16 cellular contexts compared by ENCODE assay signal in the genomic region with DNA sequence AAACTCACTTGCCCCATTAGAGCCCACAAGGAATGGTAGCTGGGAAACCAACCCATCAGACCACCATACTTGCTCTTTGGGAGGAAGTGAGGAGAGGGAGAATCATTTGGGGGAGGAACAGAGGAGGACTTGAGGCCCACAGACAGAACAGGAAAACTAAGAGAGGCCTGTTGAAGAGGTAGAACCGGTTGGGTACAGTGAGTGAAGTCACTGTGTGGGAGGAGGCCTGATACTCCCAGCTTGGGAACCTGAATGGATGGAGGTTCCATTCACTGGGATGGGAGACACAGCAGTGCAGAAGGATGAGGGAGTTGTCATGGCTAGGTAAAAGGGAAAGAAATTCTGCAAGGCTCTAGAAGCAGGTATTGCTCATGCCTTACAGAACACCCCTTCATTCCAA.
"Had no signal": no experiment of that assay in that cellular context is flagged by ENCODE, and none has a peak within 500 bp of the region (broad histone marks: within the 10 kb centered on the region; RNA-seq: fewer than 3 reads in every experiment).

No MANE protein-coding gene starts in this region.

- H3K9me3 ChIP-seq: gastrocnemius medialis, heart left ventricle, transverse colon had no signal

- H3K4me1 ChIP-seq: gastrocnemius medialis, heart left ventricle, parathyroid adenoma, transverse colon had no signal

- H3K36me3 ChIP-seq: gastrocnemius medialis, heart left ventricle, transverse colon had no signal

- H3K9ac ChIP-seq: parathyroid adenoma had no signal

- H3K27me3 ChIP-seq: gastrocnemius medialis, heart left ventricle, transverse colon had no signal

- H2AFZ ChIP-seq: parathyroid adenoma had no signal

- H3K36me3 Mint-ChIP-seq: activated naive CD8-positive, alpha-beta T cell treated with anti-CD3 and anti-CD28 coated beads, Interleukin-2, amount 10 ng/mL, durations not matched to agents 7 days and 5 days; brain had no signal

- H3K27me3 Mint-ChIP-seq: brain had no signal

- H3K27ac Mint-ChIP-seq: activated naive CD8-positive, alpha-beta T cell treated with anti-CD3 and anti-CD28 coated beads, Interleukin-2, amount 10 ng/mL, durations not matched to agents 7 days and 5 days had no signal

- H3K9me3 Mint-ChIP-seq: activated naive CD8-positive, alpha-beta T cell treated with anti-CD3 and anti-CD28 coated beads, Interleukin-2, amount 10 ng/mL, durations not matched to agents 7 days and 5 days had no signal

- ATAC-seq: gastrocnemius medialis; heart left ventricle; naive thymus-derived CD4-positive, alpha-beta T cell had no signal

- H3K27ac ChIP-seq: gastrocnemius medialis, heart left ventricle, parathyroid adenoma, transverse colon had no signal

- H3K4me3 Mint-ChIP-seq: activated naive CD8-positive, alpha-beta T cell treated with anti-CD3 and anti-CD28 coated beads, Interleukin-2, amount 10 ng/mL, durations not matched to agents 7 days and 5 days; brain had no signal

- H3K4me3 ChIP-seq: gastrocnemius medialis, heart left ventricle, transverse colon had no signal

- FAIRE-seq: islet of Langerhans had no signal

- DNase-seq: activated CD4-positive, alpha-beta T cell treated with anti-CD3 and anti-CD28 coated beads, Interleukin-2, amount 50 U/mL, for 1 hour; activated CD8-positive, alpha-beta memory T cell treated with anti-CD3 and anti-CD28 coated beads for 24 hours; activated naive CD8-positive, alpha-beta T cell treated with anti-CD3 and anti-CD28 coated beads, Interleukin-2, amount 10 ng/mL, durations not matched to agents 7 days and 5 days; cerebellar nuclear complex; effector memory CD4-positive, alpha-beta T cell; gastrocnemius medialis; heart left ventricle; naive thymus-derived CD4-positive, alpha-beta T cell; stimulated activated CD4-positive, alpha-beta T cell treated with anti-CD3 and anti-CD28 coated beads, Interleukin-15, amount 100 ng/mL, for 24 hours; stimulated activated CD4-positive, alpha-beta T cell treated with anti-CD3 and anti-CD28 coated beads, Interleukin-4, amount 100 ng/mL, for 4 hours; stimulated activated CD8-positive, alpha-beta memory T cell treated with anti-CD3 and anti-CD28 coated beads, Interleukin-4, amount 100 ng/mL, for 48 hours; stimulated activated naive CD4-positive, alpha-beta T cell treated with Interleukin-2 at 50 U/mL for 16 hours; transverse colon had no signal

- H3K79me2 ChIP-seq: parathyroid adenoma had no signal
